Comparison of ENCODE assay signal across 9 cellular contexts in genomic region chr15:73127302-73127936, GRCh38.
DNase-seq lines count a peak whose midpoint lies in the region; ATAC-seq, FAIRE-seq and TF ChIP-seq lines count a peak whose summit lies in the region.
"Had no signal": no experiment of that assay in that cellular context is flagged by ENCODE, and none has a peak within 500 bp of the region (broad histone marks: within the 10 kb centered on the region; RNA-seq: fewer than 3 reads in every experiment).

No MANE protein-coding gene starts in this region.

- H3K27me3 ChIP-seq in adipocyte (replicated peaks; ENCODE audit: control insufficient read depth, insufficient read depth, low read length), result no peaks in the 10 kb centered on the region
- no peaks in the 10 kb centered on the region for H3K27me3 ChIP-seq in upper lobe of right lung

- H3K36me3 Mint-ChIP-seq in CD14-positive monocyte, result no peaks in the 10 kb centered on the region

- H3K27ac ChIP-seq in kidney (ENCODE audit: low read depth in 2 of 2, low read length in 2 of 2), result no peak overlapping the region
- no peak overlapping the region for H3K27ac ChIP-seq in upper lobe of right lung

- no peak overlapping the region for H3K4me3 Mint-ChIP-seq in CD14-positive monocyte
- H3K4me3 Mint-ChIP-seq: T-helper 1 cell treated with Interleukin-12 subunit alpha and Interleukin-12 subunit beta and Interleukin-4 antibody, amounts not matched to agents 30 μg/mL and 1 μg/mL, for 36 hours had no signal

- no peak for FAIRE-seq in kidney (lab: Jason Lieb, UNC)
- no peak for FAIRE-seq in frontal cortex (lab: Jason Lieb, UNC)

- peak; percentile 84 for ATAC-seq in upper lobe of right lung
- ATAC-seq in HG02840 (IDR thresholded peaks at IDR 0.05; ENCODE audit: low FRiP score, unreplicated experiment), result no peak

- H3K27ac Mint-ChIP-seq in CD14-positive monocyte, result peak overlapping the region in 1 of 7 donors; percentile 50
- H3K27ac Mint-ChIP-seq: T-helper 1 cell treated with Interleukin-12 subunit alpha and Interleukin-12 subunit beta and Interleukin-4 antibody, amounts not matched to agents 30 μg/mL and 1 μg/mL, for 36 hours had no signal

- intact Hi-C loops in CD14-positive monocyte (cut with micrococcal nuclease) (no loop called here), kidney (cut with DNase I) (no loop called here), upper lobe of right lung (cut with DNase I) (no loop called here)

- H3K36me3 ChIP-seq in adipocyte (ENCODE audit: control insufficient read depth, insufficient read depth, low read length, severe bottlenecking), result no peaks in the 10 kb centered on the region
- H3K36me3 ChIP-seq in kidney (ENCODE audit: control insufficient read depth in 1 of 2, insufficient read depth in 2 of 2, low read length in 2 of 2), result peaks cover 2 to 7% of the 10 kb centered on the region in 2 donors
- H3K36me3 ChIP-seq in upper lobe of right lung, result no peaks in the 10 kb centered on the region

- no peaks in the 10 kb centered on the region for H3K9me3 ChIP-seq in adipocyte (ENCODE audit: control insufficient read depth, low read length)
- H3K9me3 ChIP-seq in kidney (ENCODE audit: control insufficient read depth in 1 of 2, low read length in 2 of 2), result no peaks in the 10 kb centered on the region
- H3K9me3 ChIP-seq in upper lobe of right lung, result no peaks in the 10 kb centered on the region

- H3K27me3 Mint-ChIP-seq in CD14-positive monocyte (ENCODE audit: low read depth in 3 of 3), result peaks cover 8 to 16% (median 10%) of the 10 kb centered on the region in 3 donors

- H3K4me1 Mint-ChIP-seq in CD14-positive monocyte, result no peaks in the 10 kb centered on the region

- no peak overlapping the region for H3K9ac ChIP-seq in adipocyte (ENCODE audit: low read length)
- no peak overlapping the region for H3K9ac ChIP-seq in kidney (ENCODE audit: low read length in 2 of 2)

- DNase-seq in CD14-positive monocyte (ENCODE audit: low spot score) (no peak), NAMALWA (ENCODE audit: low spot score) (peak; percentile 72), adipocyte (ENCODE audit: low read depth) (peak; percentile 40), kidney (no peak), upper lobe of right lung (no peak), frontal cortex (ENCODE audit: low spot score in 2 of 2) (no peak)

- no peak overlapping the region for H3K4me3 ChIP-seq in adipocyte (ENCODE audit: low read length)
- no peak overlapping the region for H3K4me3 ChIP-seq in kidney (ENCODE audit: low read length in 2 of 2)
- no peak overlapping the region for H3K4me3 ChIP-seq in upper lobe of right lung

- no peaks in the 10 kb centered on the region for H3K9me3 Mint-ChIP-seq in CD14-positive monocyte
- H3K9me3 Mint-ChIP-seq: T-helper 1 cell treated with Interleukin-12 subunit alpha and Interleukin-12 subunit beta and Interleukin-4 antibody, amounts not matched to agents 30 μg/mL and 1 μg/mL, for 36 hours had no signal

- H3K4me1 ChIP-seq in adipocyte (ENCODE audit: control insufficient read depth, insufficient read depth, low read length) (no peaks in the 10 kb centered on the region), kidney (ENCODE audit: control insufficient read depth in 1 of 2, insufficient read depth in 1 of 2, low read depth in 1 of 2, low read length in 2 of 2) (no peaks in the 10 kb centered on the region), upper lobe of right lung (no peaks in the 10 kb centered on the region)

- TF ChIP-seq CTCF in CD14-positive monocyte (IDR thresholded peaks at IDR 0.05) (peak; percentile 86), GM12873 (IDR thresholded peaks at IDR 0.05; ENCODE audit: insufficient read depth, low read depth, low read length, missing control alignments) (peak; percentile 94), kidney (IDR thresholded peaks at IDR 0.05; ENCODE audit: borderline replicate concordance, extremely low read depth, insufficient read depth) (peak; percentile 73), upper lobe of right lung (IDR thresholded peaks at IDR 0.05) (peak; percentile 66)

Comparison
In these comparisons a context has a peak if more than half of its experiments do, and no peak if none do; other contexts are left out.
1. DNase-seq: peak in NAMALWA (single experiment) and adipocyte (single experiment); none in CD14-positive monocyte (single experiment), kidney (single experiment), upper lobe of right lung (single experiment) and frontal cortex (0 of 2).
2. Peak in every context shown above with its lines, with median percentiles within 50 percentile points of each other: CTCF ChIP-seq.